ENCODE assay signal across 24 cellular contexts in genomic region chr1:235485558-235485957, GRCh38.
"Had no signal": no experiment of that assay in that cellular context is flagged by ENCODE, and none has a peak within 500 bp of the region (broad histone marks: within the 10 kb centered on the region; RNA-seq: fewer than 3 reads in every experiment).

No MANE protein-coding gene starts in this region.

- H3K27ac ChIP-seq: coronary artery, dorsolateral prefrontal cortex, epithelial cell of prostate, esophagus squamous epithelium, heart right ventricle, left lung, lower lobe of right lung had no signal

- H3K27me3 ChIP-seq: dorsolateral prefrontal cortex, esophagus squamous epithelium, gastrocnemius medialis, heart right ventricle, left lung had no signal

- FAIRE-seq: colon, islet of Langerhans, keratinocyte had no signal

- H3K9me3 ChIP-seq: esophagus squamous epithelium, gastrocnemius medialis, left lung, lower lobe of right lung, mucosa of descending colon had no signal

- DNase-seq: dorsolateral prefrontal cortex; effector CD4-positive, alpha-beta T cell; effector memory CD4-positive, alpha-beta T cell; esophagus squamous epithelium; foreskin fibroblast; foreskin melanocyte; gastrocnemius medialis; glutamatergic neuron; head of caudate nucleus; heart right ventricle; hippocampal formation; left cardiac atrium; left lung; left ventricle myocardium superior; lower lobe of right lung; mesenchymal stem cell; mucosa of descending colon; naive B cell had no signal

- H3K4me1 ChIP-seq: esophagus squamous epithelium, gastrocnemius medialis, heart right ventricle, left lung, lower lobe of right lung had no signal

- H3K4me3 ChIP-seq: coronary artery, dorsolateral prefrontal cortex, esophagus squamous epithelium, gastrocnemius medialis, heart right ventricle, left lung, lower lobe of right lung, mucosa of descending colon had no signal

- ATAC-seq: esophagus mucosa, gastrocnemius medialis, heart right ventricle, left cardiac atrium, left lung, left ventricle myocardium superior, lower lobe of right lung, mucosa of descending colon had no signal
